9 cellular contexts compared by ENCODE assay signal in genomic region chr22:26479792-26480610, GRCh38. TPM values are rescaled to one million over a fixed set of nuclear protein-coding genes. Genes with fewer than 3 reads are reported as not detected.
DNase-seq lines count a peak whose midpoint lies in the region; ATAC-seq and TF ChIP-seq lines count a peak whose summit lies in the region.
"Had no signal": no experiment of that assay in that cellular context is flagged by ENCODE, and none has a peak within 500 bp of the region (broad histone marks: within the 10 kb centered on the region; RNA-seq: fewer than 3 reads in every experiment).

No MANE protein-coding gene starts in this region.

- H3K36me3 ChIP-seq in PC-9 (ENCODE audit: low read depth) (0 out of 2 replicates have a peak, but pooled peaks cover 2% of the 10 kb centered on the region), gastrocnemius medialis (peaks cover 0 to 24% of the 10 kb centered on the region in 2 donors), uterus (no peaks in the 10 kb centered on the region)

- no peaks in the 10 kb centered on the region for H3F3A ChIP-seq in PC-9 (ENCODE audit: insufficient read depth, low read depth)

- H3K4me2 ChIP-seq in PC-9, result peak overlapping the region; percentile 30; the same call in 1 of the 2 replicates
- H3K4me2 ChIP-seq: KMS-11 had no signal

- intact Hi-C loops in PC-9 (cut with micrococcal nuclease; ENCODE audit: unreplicated experiment), result no loop called here
- intact Hi-C loops in gastrocnemius medialis (cut with DNase I; ENCODE audit: low total_unique reads), result loop anchor here (5.0 kb wide), 1 partner anchor 82 kb away; no protein-coding TSS in a partner anchor
- intact Hi-C loops in uterus (cut with DNase I; ENCODE audit: low total_unique reads), result no loop called here

- TF ChIP-seq CTCF in PC-9 (conservative IDR thresholded peaks at IDR 0.05), result no peak
- TF ChIP-seq CTCF in gastrocnemius medialis (IDR thresholded peaks at IDR 0.05 in 4 of 5, conservative IDR thresholded peaks at IDR 0.05 in 1 of 5), result no peak
- TF ChIP-seq CTCF in uterus (IDR thresholded peaks at IDR 0.05), result no peak

- peaks cover 28% of the 10 kb centered on the region for H3K79me2 ChIP-seq in PC-9 (ENCODE audit: low read depth)

- H3K4me3 ChIP-seq in PC-9 (no peak overlapping the region), gastrocnemius medialis (peak overlapping the region in 1 of 4 donors; percentile 15), uterus (no peak overlapping the region)

- H4K20me1 ChIP-seq in PC-9 (ENCODE audit: insufficient read depth), result no peaks in the 10 kb centered on the region; the same call in 1 of the 2 replicates

- peaks cover 22% of the 10 kb centered on the region for H3K4me1 ChIP-seq in PC-9 (replicated peaks; ENCODE audit: insufficient read depth)
- H3K4me1 ChIP-seq in gastrocnemius medialis, result peaks cover 45 to 51% of the 10 kb centered on the region in 2 donors
- H3K4me1 ChIP-seq in uterus, result peaks cover 14 to 26% of the 10 kb centered on the region in 2 donors

- H3K27ac ChIP-seq in PC-9 (no peak overlapping the region), epithelial cell of prostate (peak overlapping the region; percentile 76), gastrocnemius medialis (peak overlapping the region; percentile 22 to 48 (median 40)), caudate nucleus (ENCODE audit: low read depth, low read length) (no peak overlapping the region), uterus (no peak overlapping the region)
- H3K27ac ChIP-seq: KMS-11 had no signal

- no peak for TF ChIP-seq POLR2A in gastrocnemius medialis (IDR thresholded peaks at IDR 0.05)
- TF ChIP-seq POLR2A in uterus (IDR thresholded peaks at IDR 0.05), result no peak

- no peak for ATAC-seq in gastrocnemius medialis
- ATAC-seq in HG02759 (IDR thresholded peaks at IDR 0.05; ENCODE audit: unreplicated experiment), result no peak

- POLR2A ChIA-PET in PC-9 (lab: Charles Lee; ENCODE audit: unreplicated experiment), result no interaction called here

- in situ Hi-C loops in gastrocnemius medialis (cut with MboI; ENCODE audit: low sequenced_read_pairs in 4 of 4), result loop anchor here in 2 of 4 donors (10.0 kb wide), 1 partner anchor 105 kb away; no protein-coding TSS in a partner anchor

- no TSS peak for BruUV-seq in PC-9 (replicated peaks; lab: Mats Ljungman, UMichigan)

- no peaks in the 10 kb centered on the region for H3K9me2 ChIP-seq in PC-9 (ENCODE audit: insufficient read depth)

- no peak overlapping the region for H2AFZ ChIP-seq in PC-9

- H3K27me3 ChIP-seq in PC-9 (ENCODE audit: insufficient read depth, low read depth) (no peaks in the 10 kb centered on the region), gastrocnemius medialis (no peaks in the 10 kb centered on the region), uterus (no peaks in the 10 kb centered on the region)

- H3K9me3 ChIP-seq in PC-9 (ENCODE audit: insufficient read depth, low read depth) (no peaks in the 10 kb centered on the region), gastrocnemius medialis (no peaks in the 10 kb centered on the region), uterus (no peaks in the 10 kb centered on the region)

- CTCF ChIA-PET in PC-9 (lab: Charles Lee), result no interaction called here

- peak; percentile 46 for DNase-seq in NCI-H2171 treated with DMSO at 0.1 percent for 48 hours (lab: John Stamatoyannopoulos, UW)
- no peak for DNase-seq in NCI-H2171 (lab: John Stamatoyannopoulos, UW)
- no peak for DNase-seq in PC-9
- no peak for DNase-seq in epithelial cell of prostate (ENCODE audit: low read depth, low spot score)
- DNase-seq in gastrocnemius medialis, result no peak
- DNase-seq in caudate nucleus (lab: John Stamatoyannopoulos, UW), result no peak
- no peak for DNase-seq in uterus

RNA-seq across cellular contexts. Expression of gene HPS4, which starts 3.6 kb away (rescaled TPM):
- total RNA-seq in PC-9 (2021), result 21.2 and 33.1 TPM in 2 replicates
- 10 to 100 TPM in 3 of 4 donors, 1 to 10 TPM in 1; 7.0 to 13.9 (median 10.5) TPM for total RNA-seq in gastrocnemius medialis
- total RNA-seq in uterus, result 10 to 100 TPM; 23.5 to 65.6 (median 43.5) TPM

RNA-seq across cellular contexts. Expression of gene SRRD, which starts 3.7 kb away (rescaled TPM):
- total RNA-seq in PC-9 (2021) (7.1 and 9.5 TPM in 2 replicates), gastrocnemius medialis (10 to 100 TPM; 24.0 to 53.1 (median 27.4) TPM), uterus (10 to 100 TPM in 2 of 4 donors, 1 to 10 TPM in 2; 5.3 to 20.1 (median 13.9) TPM)

RNA-seq across cellular contexts. Expression of gene TFIP11, which starts 32.3 kb away (rescaled TPM):
- 17.3 and 18.5 TPM in 2 replicates for total RNA-seq in PC-9 (2021)
- total RNA-seq in gastrocnemius medialis, result 10 to 100 TPM; 33.1 to 65.7 (median 49.2) TPM
- 10 to 100 TPM in 3 of 4 donors, 1 to 10 TPM in 1; 6.1 to 32.5 (median 18.1) TPM for total RNA-seq in uterus

RNA-seq across cellular contexts. Expression of gene ASPHD2, which starts 50.9 kb away (rescaled TPM):
- total RNA-seq in PC-9 (2021) (0.33 and 0.44 TPM in 2 replicates), gastrocnemius medialis (under 1 TPM in 2 of 4 donors, not detected in 2; 0.07 to 0.10 TPM), uterus (1 to 10 TPM in 1 of 4 donors, under 1 TPM in 1, not detected in 2; 0.83 to 1.8 TPM)

Comparison
In these comparisons a context has a peak if more than half of its experiments do, and no peak if none do; other contexts are left out.
1. H3K27ac ChIP-seq: peak in epithelial cell of prostate (single experiment) and gastrocnemius medialis (4 of 4); none in PC-9 (single experiment), caudate nucleus (single experiment) and uterus (0 of 2).